In genomic region chr15:39837454-39837853, GRCh38 we compare ENCODE assay signal across 32 cellular contexts. TPM values are rescaled to one million over a fixed set of nuclear protein-coding genes. Genes with fewer than 3 reads are reported as not detected.
"Had no signal": no experiment of that assay in that cellular context is flagged by ENCODE, and none has a peak within 500 bp of the region (broad histone marks: within the 10 kb centered on the region; RNA-seq: fewer than 3 reads in every experiment).

No MANE protein-coding gene starts in this region.

- DNase-seq: activated CD4-positive, alpha-beta memory T cell treated with anti-CD3 and anti-CD28 coated beads for 36 hours; activated CD4-positive, alpha-beta T cell treated with anti-CD3 and anti-CD28 coated beads, Interleukin-2, amount 10 ng/mL, durations not matched to agents 24 days and 14 days; activated CD4-positive, CD25-positive, alpha-beta regulatory T cell treated with anti-CD3 and anti-CD28 coated beads, Interleukin-2, amount 50 U/mL, for 72 hours; activated naive CD4-positive, alpha-beta T cell; activated T-cell treated with anti-CD3 and anti-CD28 coated beads, Interleukin-2, amount 50 U/mL, for 4 hours; aorta; body of pancreas; cerebellar nuclear complex; colonic mucosa; effector CD8-positive, alpha-beta T cell; esophagus squamous epithelium; foreskin melanocyte; heart right ventricle; kidney glomerular epithelial cell; lower lobe of right lung; mesendoderm; mucosa of descending colon; stimulated activated CD4-positive, alpha-beta T cell treated with anti-CD3 and anti-CD28 coated beads, Interleukin-15, amount 100 ng/mL, for 24 hours; stimulated activated CD4-positive, alpha-beta T cell treated with anti-CD3 and anti-CD28 coated beads, Interleukin-2, amount 100 ng/mL, for 24 hours; stimulated activated naive B cell treated with anti-CD40 and anti-IgM and Interleukin-4, amounts not matched to agents 10 μg/mL and 1 μg/mL and 100 μg/mL, for 72 hours; stomach; T-helper 9 cell; thyroid gland; upper lobe of left lung; WERI-Rb-1 had no signal

- H3K9me3 ChIP-seq: body of pancreas, colonic mucosa, esophagus squamous epithelium, lower lobe of right lung, mucosa of descending colon, right atrium auricular region, stomach, thyroid gland, upper lobe of left lung, vagina had no signal

- H3K27me3 ChIP-seq: body of pancreas, cardiac muscle cell, colonic mucosa, esophagus squamous epithelium, heart right ventricle, right atrium auricular region, stomach, thyroid gland, upper lobe of left lung, vagina had no signal

- H3K36me3 ChIP-seq: cardiac muscle cell, colonic mucosa, esophagus squamous epithelium, heart right ventricle, lower lobe of right lung, right atrium auricular region, stomach, thyroid gland, upper lobe of left lung, vagina, WERI-Rb-1 had no signal

- H3K27ac ChIP-seq: body of pancreas, cardiac muscle cell, colonic mucosa, epithelial cell of prostate, esophagus squamous epithelium, heart right ventricle, lower lobe of right lung, right atrium auricular region, stomach, thyroid gland, upper lobe of left lung, vagina, WERI-Rb-1 had no signal

- FAIRE-seq: endometrium had no signal

- ATAC-seq: activated T-cell treated with anti-CD3 and anti-CD28 coated beads, Interleukin-2, amount 50 U/mL, for 4 hours; body of pancreas; heart right ventricle; left lobe of liver; lower lobe of right lung; mucosa of descending colon; natural killer cell treated with Interleukin-12 subunit alpha and Interleukin-12 subunit beta and Interleukin-15 and Interleukin-18, amount 100 ng/mL, for 72 hours; stimulated activated naive B cell treated with anti-CD40 and anti-IgM and Interleukin-4, amounts not matched to agents 10 μg/mL and 1 μg/mL and 100 μg/mL, for 72 hours had no signal

- H3K4me1 ChIP-seq: body of pancreas, colonic mucosa, esophagus squamous epithelium, lower lobe of right lung, right atrium auricular region, stomach, thyroid gland, upper lobe of left lung, vagina had no signal

- H3K4me3 ChIP-seq: body of pancreas, cardiac muscle cell, colonic mucosa, esophagus squamous epithelium, heart right ventricle, lower lobe of right lung, mucosa of descending colon, right atrium auricular region, stomach, thyroid gland, upper lobe of left lung, vagina had no signal

RNA-seq across cellular contexts. Expression of gene FSIP1, which starts 54.8 kb away (rescaled TPM):
- total RNA-seq: left lobe of liver had no signal
